In genomic region chr11:73393479-73394415, GRCh38 we compare ENCODE assay signal across 8 cellular contexts. TPM values are rescaled to one million over a fixed set of nuclear protein-coding genes. Genes with fewer than 3 reads are reported as not detected.
DNase-seq lines count a peak whose midpoint lies in the region; ATAC-seq and TF ChIP-seq lines count a peak whose summit lies in the region.

No MANE protein-coding gene starts in this region.

- H3K27ac Mint-ChIP-seq in CD8-positive, alpha-beta T cell: no peak overlapping the region

- DNase-seq in CD8-positive, alpha-beta T cell: peak; percentile 45 to 81 (median 67)
- DNase-seq in NOMO-1 treated with DMSO at 0.1 percent for 48 hours (lab: John Stamatoyannopoulos, UW; ENCODE audit: unreplicated experiment): peak; percentile 65
- DNase-seq in activated CD8-positive, alpha-beta memory T cell treated with anti-CD3 and anti-CD28 coated beads, Interleukin-2, amount 50 U/mL, for 24 hours (ENCODE audit: extremely low read depth): peak; percentile 27
- peak; percentile 94 for DNase-seq in epidermal melanocyte (ENCODE audit: insufficient read length, low spot score)
- DNase-seq in myocyte (ENCODE audit: low read depth): peak; percentile 78
- DNase-seq in stimulated activated CD8-positive, alpha-beta memory T cell treated with anti-CD3 and anti-CD28 coated beads, Interleukin-7, amount 100 ng/mL, for 4 hours (ENCODE audit: low read depth in 2 of 2): peak; percentile 28 to 45

- no peaks in the 10 kb centered on the region for H3K9me3 Mint-ChIP-seq in CD8-positive, alpha-beta T cell

- no peaks in the 10 kb centered on the region for H3K36me3 ChIP-seq in CD8-positive, alpha-beta T cell (ENCODE audit: insufficient read depth, low read length)

- no peak overlapping the region for H3K4me3 ChIP-seq in CD8-positive, alpha-beta T cell (ENCODE audit: low read depth, low read length)

- no peaks in the 10 kb centered on the region for H3K27me3 ChIP-seq in CD8-positive, alpha-beta T cell (ENCODE audit: insufficient read depth, low read length)

- POLR2A ChIA-PET in CD8-positive, alpha-beta T cell (lab: Charles Lee): interaction anchor here (1.5 kb wide), 1 partner anchor 43 kb away, joined by 9 read pairs; no protein-coding TSS in a partner anchor

- peaks cover 3% of the 10 kb centered on the region for H3K4me1 Mint-ChIP-seq in CD8-positive, alpha-beta T cell (ENCODE audit: low read depth)

- H3K27me3 Mint-ChIP-seq in CD8-positive, alpha-beta T cell (ENCODE audit: low read depth): no peaks in the 10 kb centered on the region

- no peaks in the 10 kb centered on the region for H3K4me1 ChIP-seq in CD8-positive, alpha-beta T cell (ENCODE audit: insufficient read depth, low read length)

- CTCF ChIA-PET in CD8-positive, alpha-beta T cell (lab: Charles Lee): interaction anchor here (0.8 to 9.8 kb wide), 19 partner anchors 9 to 267 kb away, joined by 3 to 233 read pairs (median 6); no protein-coding TSS in a partner anchor

- H3K27ac ChIP-seq in CD8-positive, alpha-beta T cell (ENCODE audit: low read depth, low read length): no peak overlapping the region

- peak; percentile 79 for ATAC-seq in CD8-positive, alpha-beta T cell
- peak; percentile 40 for ATAC-seq in HG02588 (IDR thresholded peaks at IDR 0.05; ENCODE audit: unreplicated experiment)
- ATAC-seq in HG02870 (IDR thresholded peaks at IDR 0.05; ENCODE audit: unreplicated experiment): no peak

- H3K36me3 Mint-ChIP-seq in CD8-positive, alpha-beta T cell: peaks cover 46% of the 10 kb centered on the region

- no peak overlapping the region for H3K4me3 Mint-ChIP-seq in CD8-positive, alpha-beta T cell

- intact Hi-C loops in CD8-positive, alpha-beta T cell (cut with DNase I, micrococcal nuclease): loop anchor here (1.0 to 2.0 kb wide), 4 partner anchors 17 to 86 kb away; partner anchors contain the start of gene RELT (in 2 of the 2)

- TF ChIP-seq CTCF in CD8-positive, alpha-beta T cell (IDR thresholded peaks at IDR 0.05): peak; percentile 62

- no peaks in the 10 kb centered on the region for H3K9me3 ChIP-seq in CD8-positive, alpha-beta T cell (ENCODE audit: low read length)

RNA-seq across cellular contexts. Expression of gene RELT, which starts 17.5 kb away (rescaled TPM):
- total RNA-seq in CD8-positive, alpha-beta T cell: 100 to 1,000 TPM; 144 to 158 TPM
- total RNA-seq in myocyte: 3.4 and 10.2 TPM in 2 replicates
- polyA plus RNA-seq in myocyte (2012): 2.1 TPM

Comparison
In these comparisons a context has a peak if more than half of its experiments do, and no peak if none do; other contexts are left out.
1. DNase-seq: peak in every context shown above with its lines; median percentile 94 in epidermal melanocyte; 78 in myocyte; 67 in CD8-positive, alpha-beta T cell; 65 in NOMO-1 treated with DMSO at 0.1 percent for 48 hours; 36 in stimulated activated CD8-positive, alpha-beta memory T cell treated with anti-CD3 and anti-CD28 coated beads, Interleukin-7, amount 100 ng/mL, for 4 hours; 27 in activated CD8-positive, alpha-beta memory T cell treated with anti-CD3 and anti-CD28 coated beads, Interleukin-2, amount 50 U/mL, for 24 hours.
2. RNA of gene RELT, which starts 17.5 kb away (total RNA-seq): 144 to 158 TPM in CD8-positive, alpha-beta T cell; 3.4 to 10.2 TPM in myocyte; every median in the first group is over 10 times any median in the second.